8 cellular contexts compared by ENCODE assay signal in the genomic region with DNA sequence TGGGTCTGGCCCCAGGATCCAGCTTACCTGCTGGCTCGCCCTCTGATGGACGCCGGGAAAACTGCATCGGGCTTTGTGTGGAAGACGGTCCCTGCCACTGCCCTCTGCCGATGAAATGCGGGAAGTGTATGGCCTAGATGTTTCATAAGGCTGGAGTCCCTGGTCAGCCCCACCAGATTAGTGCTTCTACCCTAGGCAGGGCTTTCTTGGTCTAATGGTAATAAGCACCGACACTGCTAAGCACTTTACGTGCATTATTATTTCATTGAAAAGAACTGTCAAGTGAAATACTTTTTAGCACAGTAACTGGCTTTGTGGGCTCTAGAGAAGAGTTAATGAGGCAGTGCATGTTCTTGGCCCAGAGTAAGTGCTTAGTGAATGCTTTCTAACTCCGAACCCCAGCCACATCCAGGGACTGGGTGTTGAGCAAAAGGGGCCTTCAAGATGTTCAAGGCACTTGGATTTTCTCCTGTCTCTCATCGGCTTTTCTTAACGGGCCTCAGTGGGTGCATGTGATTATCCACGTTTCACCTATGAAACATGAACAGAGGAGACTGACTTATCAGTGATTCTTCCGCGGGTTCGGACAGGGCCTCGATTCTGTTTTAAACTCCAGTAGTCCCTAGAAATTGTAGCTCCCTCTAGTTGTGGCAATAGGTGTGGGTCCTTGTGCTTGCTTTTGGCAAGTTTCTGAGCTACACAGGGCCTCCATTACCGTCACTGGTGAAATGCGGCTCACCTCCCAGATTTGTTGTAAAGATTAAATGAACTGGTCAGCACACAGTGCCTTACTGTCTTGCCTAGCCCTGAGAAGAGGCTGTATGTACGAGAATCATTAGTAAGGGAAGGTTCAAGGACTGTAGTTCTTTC. TPM values are rescaled to one million over a fixed set of nuclear protein-coding genes. Genes with fewer than 3 reads are reported as not detected.
DNase-seq lines count a peak whose midpoint lies in the region; ATAC-seq, FAIRE-seq and TF ChIP-seq lines count a peak whose summit lies in the region.

No MANE protein-coding gene starts in this region.

- peak; percentile 69 to 91 (median 88) for DNase-seq in CD8-positive, alpha-beta T cell
- DNase-seq in GM20000 (ENCODE audit: low spot score): peak; percentile 85
- DNase-seq in activated CD8-positive, alpha-beta memory T cell treated with anti-CD3 and anti-CD28 coated beads, Interleukin-2, amount 50 U/mL, for 48 hours: peak; percentile 92
- peak; percentile 91 for DNase-seq in endothelial cell of umbilical vein (ENCODE audit: low read depth, low spot score)
- peak; percentile 95 for DNase-seq in mucosa of gallbladder (ENCODE audit: low spot score)
- peak; percentile 79 for DNase-seq in stimulated activated CD8-positive, alpha-beta memory T cell treated with anti-CD3 and anti-CD28 coated beads, Interleukin-4, amount 100 ng/mL, for 24 hours (ENCODE audit: low read depth)

- no peaks in the 10 kb centered on the region for H3K9me3 ChIP-seq in CD8-positive, alpha-beta T cell (ENCODE audit: low read length)
- H3K9me3 ChIP-seq in OCI-LY1 (ENCODE audit: low read length) (no peaks in the 10 kb centered on the region), endothelial cell of umbilical vein (replicated peaks; ENCODE audit: control insufficient read depth, insufficient read depth, low read length) (no peaks in the 10 kb centered on the region)

- no peaks in the 10 kb centered on the region for H3K27me3 ChIP-seq in CD8-positive, alpha-beta T cell (ENCODE audit: insufficient read depth, low read length)
- H3K27me3 ChIP-seq in OCI-LY1 (ENCODE audit: insufficient read depth, low read length) (no peaks in the 10 kb centered on the region), endothelial cell of umbilical vein (ENCODE audit: control insufficient read depth in 2 of 2, insufficient read depth in 2 of 2, low read length in 2 of 2) (no peaks in the 10 kb centered on the region)

- TF ChIP-seq CTCF in CD8-positive, alpha-beta T cell (IDR thresholded peaks at IDR 0.05): peak; percentile 99
- TF ChIP-seq CTCF in GM20000 (IDR thresholded peaks at IDR 0.05; ENCODE audit: extremely low read depth, missing control alignments) (peak; percentile 99), OCI-LY1 (IDR thresholded peaks at IDR 0.05; ENCODE audit: low read length) (peak; percentile 99), endothelial cell of umbilical vein (IDR thresholded peaks at IDR 0.05; ENCODE audit: extremely low read depth in 1 of 2, insufficient read depth in 1 of 2, low read depth in 1 of 2, low read length in 2 of 2) (peak; percentile 99 to 100)

- peak overlapping the region; percentile 13; the same call in 1 of the 2 replicates for H3K4me2 ChIP-seq in OCI-LY1 (ENCODE audit: low read length)
- no peak overlapping the region for H3K4me2 ChIP-seq in endothelial cell of umbilical vein (ENCODE audit: insufficient read depth, low read length)

- peaks cover 15% of the 10 kb centered on the region for H3K4me1 ChIP-seq in CD8-positive, alpha-beta T cell (ENCODE audit: insufficient read depth, low read length)
- H3K4me1 ChIP-seq in OCI-LY1 (ENCODE audit: insufficient read depth, low read length, severe bottlenecking) (peaks cover 61% of the 10 kb centered on the region), endothelial cell of umbilical vein (ENCODE audit: control insufficient read depth, extremely low read depth, insufficient read depth, low read length) (peaks cover 22% of the 10 kb centered on the region)

- no peaks in the 10 kb centered on the region; the same call in none of the 2 replicates for H3K79me2 ChIP-seq in OCI-LY1 (ENCODE audit: insufficient read depth, low read length)
- H3K79me2 ChIP-seq in endothelial cell of umbilical vein (ENCODE audit: control insufficient read depth, insufficient read depth, low read length): peaks cover 17% of the 10 kb centered on the region

- H3K9ac ChIP-seq in OCI-LY1 (ENCODE audit: low read length) (peak overlapping the region; percentile 24; the same call in 1 of the 2 replicates), endothelial cell of umbilical vein (replicated peaks; ENCODE audit: extremely low read depth, insufficient read depth, low read length) (no peak overlapping the region)

- H3K9me3 Mint-ChIP-seq in CD8-positive, alpha-beta T cell: no peaks in the 10 kb centered on the region

- no peak overlapping the region for H3K27ac Mint-ChIP-seq in CD8-positive, alpha-beta T cell

- H3K36me3 ChIP-seq in CD8-positive, alpha-beta T cell (ENCODE audit: insufficient read depth, low read length): peaks cover 3% of the 10 kb centered on the region
- peaks cover 69% of the 10 kb centered on the region for H3K36me3 ChIP-seq in OCI-LY1 (ENCODE audit: insufficient read depth, low read length)
- H3K36me3 ChIP-seq in endothelial cell of umbilical vein (ENCODE audit: control insufficient read depth in 2 of 2, extremely low read depth in 1 of 2, insufficient read depth in 2 of 2, low read length in 2 of 2): peaks cover 4 to 20% of the 10 kb centered on the region in 2 experiments

- no peak overlapping the region for H3K4me3 Mint-ChIP-seq in CD8-positive, alpha-beta T cell

- FAIRE-seq in endothelial cell of umbilical vein (lab: Jason Lieb, UNC): peak; percentile 98

- H3K4me1 Mint-ChIP-seq in CD8-positive, alpha-beta T cell (ENCODE audit: low read depth): peaks cover 16% of the 10 kb centered on the region

- intact Hi-C loops in CD8-positive, alpha-beta T cell (cut with DNase I, micrococcal nuclease): loop anchor here (1.0 to 2.0 kb wide), 3 partner anchors 23 to 104 kb away; no protein-coding TSS in a partner anchor
- intact Hi-C loops in endothelial cell of umbilical vein (cut with micrococcal nuclease): loop anchor here (1.0 kb wide), 2 partner anchors 23 to 103 kb away; no protein-coding TSS in a partner anchor

- BruUV-seq in endothelial cell of umbilical vein (replicated peaks; lab: Mats Ljungman, UMichigan): TSS peak; percentile 11

- peak; percentile 80 for TF ChIP-seq RAD21 in Ishikawa (IDR thresholded peaks at IDR 0.05; ENCODE audit: low read depth)

- ATAC-seq in CD8-positive, alpha-beta T cell: peak; percentile 93

- H3K4me3 ChIP-seq in CD8-positive, alpha-beta T cell (ENCODE audit: low read depth, low read length): no peak overlapping the region
- H3K4me3 ChIP-seq in OCI-LY1 (ENCODE audit: low read depth, low read length, poor library complexity, severe bottlenecking): no peak overlapping the region
- H3K4me3 ChIP-seq in endothelial cell of umbilical vein (replicated peaks in 1 of 3; ENCODE audit: insufficient read depth in 1 of 3, low read depth in 1 of 3, low read length in 3 of 3): no peak overlapping the region

- H2AFZ ChIP-seq in OCI-LY1 (ENCODE audit: low read length): no peak overlapping the region
- H2AFZ ChIP-seq in endothelial cell of umbilical vein (ENCODE audit: low read depth, low read length): no peak overlapping the region

- no peaks in the 10 kb centered on the region for H3K9me2 ChIP-seq in OCI-LY1 (ENCODE audit: low read depth, low read length)

- peaks cover 17% of the 10 kb centered on the region for H3K36me3 Mint-ChIP-seq in CD8-positive, alpha-beta T cell

- H3K9me1 ChIP-seq in endothelial cell of umbilical vein (replicated peaks; ENCODE audit: control insufficient read depth, extremely low read depth, insufficient read depth, low read length): no peaks in the 10 kb centered on the region

- no peaks in the 10 kb centered on the region for H3F3A ChIP-seq in OCI-LY1 (ENCODE audit: insufficient read depth, low read length)

- no peaks in the 10 kb centered on the region for H3K27me3 Mint-ChIP-seq in CD8-positive, alpha-beta T cell (ENCODE audit: low read depth)

- POLR2A ChIA-PET in CD8-positive, alpha-beta T cell (lab: Charles Lee): interaction anchor here (0.6 to 12.7 kb wide), 3 partner anchors 24 to 31 kb away, joined by 3 to 187 read pairs (median 7); partner anchors contain the start of genes NEK8, RPL23A and TLCD1
- POLR2A ChIA-PET in endothelial cell of umbilical vein (lab: Charles Lee): interaction anchor here (6.3 kb wide), 1 partner anchor 23 kb away, joined by 45 read pairs; the partner anchor contains the start of genes NEK8 and TLCD1

- no peaks in the 10 kb centered on the region for H4K20me1 ChIP-seq in OCI-LY1 (ENCODE audit: insufficient read depth, low read length)
- H4K20me1 ChIP-seq in endothelial cell of umbilical vein (replicated peaks; ENCODE audit: control insufficient read depth, extremely low read depth, insufficient read depth, low read length): no peaks in the 10 kb centered on the region

- no peak for TF ChIP-seq EP300 in Ishikawa (IDR thresholded peaks at IDR 0.05; ENCODE audit: borderline replicate concordance)

- no peak for TF ChIP-seq POLR2A in endothelial cell of umbilical vein (IDR thresholded peaks at IDR 0.05; ENCODE audit: low read depth, low read length)

- CTCF ChIA-PET in CD8-positive, alpha-beta T cell (lab: Charles Lee): interaction anchor here (0.6 to 15.9 kb wide), 26 partner anchors 9 to 430 kb away, joined by 3 to 532 read pairs (median 4); partner anchors contain the start of genes FLOT2, MYO18A, NEK8 and PROCA1
- CTCF ChIA-PET in endothelial cell of umbilical vein (lab: Charles Lee): interaction anchor here (0.6 to 16.6 kb wide), 26 partner anchors 11 to 367 kb away, joined by 3 to 602 read pairs (median 4); partner anchors contain the start of genes BLTP2, FAM222B, NEK8 and RPL23A

- H3K27ac ChIP-seq in CD8-positive, alpha-beta T cell (ENCODE audit: low read depth, low read length): no peak overlapping the region
- H3K27ac ChIP-seq in OCI-LY1 (ENCODE audit: low read depth, low read length, poor library complexity, severe bottlenecking) (peak overlapping the region; percentile 85), endothelial cell of umbilical vein (ENCODE audit: insufficient read depth, low read depth, low read length) (no peak overlapping the region)

- dilution Hi-C loops in endothelial cell of umbilical vein (cut with MboI; ENCODE audit: extremely low pct_ligation_motif_present, low sequenced_read_pairs): no loop called here

RNA-seq across cellular contexts. Expression of gene TRAF4, which starts 6.6 kb away (rescaled TPM):
- 100 to 1,000 TPM; 418 to 439 TPM for total RNA-seq in CD8-positive, alpha-beta T cell
- total RNA-seq in endothelial cell of umbilical vein (81.9 and 83.9 TPM in 2 replicates), mucosa of gallbladder (115 TPM)
- 79.5 and 97.3 TPM in 2 replicates for polyA plus RNA-seq in endothelial cell of umbilical vein
- 39.7 and 52.6 TPM in 2 replicates for polyA plus RNA-seq in endothelial cell of umbilical vein (2011; cell fraction: cytosol; rRNA removed)
- 159 and 165 TPM in 2 replicates for polyA plus RNA-seq in endothelial cell of umbilical vein (2011; cell fraction: nucleus; rRNA removed)
- 32.7 and 45.3 TPM in 2 replicates for polyA plus RNA-seq in endothelial cell of umbilical vein (2012)
- 44.3 and 58.8 TPM in 2 replicates for polyA minus RNA-seq in endothelial cell of umbilical vein
- polyA minus RNA-seq in endothelial cell of umbilical vein (2011; cell fraction: cytosol; rRNA and poly(A)+ RNA removed): 107 TPM
- 46.6 and 68.8 TPM in 2 replicates for polyA minus RNA-seq in endothelial cell of umbilical vein (2011; cell fraction: nucleus; rRNA and poly(A)+ RNA removed)

RNA-seq across cellular contexts. Expression of gene NEK8, which starts 21.8 kb away (rescaled TPM):
- 1 to 10 TPM; 3.4 to 3.6 TPM for total RNA-seq in CD8-positive, alpha-beta T cell
- 3.0 and 3.1 TPM in 2 replicates for total RNA-seq in endothelial cell of umbilical vein
- 3.2 and 3.6 TPM in 2 replicates for polyA plus RNA-seq in endothelial cell of umbilical vein
- polyA plus RNA-seq in endothelial cell of umbilical vein (2011; cell fraction: cytosol; rRNA removed): 2.5 TPM in 2 replicates
- polyA plus RNA-seq in endothelial cell of umbilical vein (2011; cell fraction: nucleus; rRNA removed): 9.8 and 10.0 TPM in 2 replicates
- 1.4 and 2.8 TPM in 2 replicates for polyA plus RNA-seq in endothelial cell of umbilical vein (2012)
- polyA minus RNA-seq in endothelial cell of umbilical vein: 8.2 and 12.0 TPM in 2 replicates
- 2.8 TPM for polyA minus RNA-seq in endothelial cell of umbilical vein (2011; cell fraction: cytosol; rRNA and poly(A)+ RNA removed)
- 3.2 and 5.9 TPM in 2 replicates for polyA minus RNA-seq in endothelial cell of umbilical vein (2011; cell fraction: nucleus; rRNA and poly(A)+ RNA removed)
- 8.1 TPM for total RNA-seq in mucosa of gallbladder

RNA-seq across cellular contexts. Expression of gene TLCD1, which starts 24.4 kb away (rescaled TPM):
- 1 to 10 TPM in 1 of 2 experiments, under 1 TPM in 1; 0.73 to 1.1 TPM for total RNA-seq in CD8-positive, alpha-beta T cell
- total RNA-seq in endothelial cell of umbilical vein (1.8 and 2.6 TPM in 2 replicates), mucosa of gallbladder (6.3 TPM)
- polyA plus RNA-seq in endothelial cell of umbilical vein: 6.8 and 8.1 TPM in 2 replicates
- 3.7 and 4.1 TPM in 2 replicates for polyA plus RNA-seq in endothelial cell of umbilical vein (2011; cell fraction: cytosol; rRNA removed)
- polyA plus RNA-seq in endothelial cell of umbilical vein (2011; cell fraction: nucleus; rRNA removed): 1.3 TPM in 2 replicates
- polyA plus RNA-seq in endothelial cell of umbilical vein (2012): 4.2 and 4.8 TPM in 2 replicates
- 4.9 and 10.5 TPM in 2 replicates for polyA minus RNA-seq in endothelial cell of umbilical vein
- 15.7 TPM for polyA minus RNA-seq in endothelial cell of umbilical vein (2011; cell fraction: cytosol; rRNA and poly(A)+ RNA removed)
- polyA minus RNA-seq in endothelial cell of umbilical vein (2011; cell fraction: nucleus; rRNA and poly(A)+ RNA removed): 2.3 and 3.2 TPM in 2 replicates

RNA-seq across cellular contexts. Expression of gene RPL23A, which starts 30.6 kb away (rescaled TPM):
- 1,000 to 10,000 TPM; 3,569 to 3,587 TPM for total RNA-seq in CD8-positive, alpha-beta T cell
- 1,554 and 1,573 TPM in 2 replicates for total RNA-seq in endothelial cell of umbilical vein
- 717 and 827 TPM in 2 replicates for polyA plus RNA-seq in endothelial cell of umbilical vein
- 993 and 1,226 TPM in 2 replicates for polyA plus RNA-seq in endothelial cell of umbilical vein (2011; cell fraction: cytosol; rRNA removed)
- 339 and 378 TPM in 2 replicates for polyA plus RNA-seq in endothelial cell of umbilical vein (2011; cell fraction: nucleus; rRNA removed)
- polyA plus RNA-seq in endothelial cell of umbilical vein (2012): 2,014 and 2,153 TPM in 2 replicates
- polyA minus RNA-seq in endothelial cell of umbilical vein: 684 and 801 TPM in 2 replicates
- polyA minus RNA-seq in endothelial cell of umbilical vein (2011; cell fraction: cytosol; rRNA and poly(A)+ RNA removed): 892 TPM
- 133 and 142 TPM in 2 replicates for polyA minus RNA-seq in endothelial cell of umbilical vein (2011; cell fraction: nucleus; rRNA and poly(A)+ RNA removed)
- 1,157 TPM for total RNA-seq in mucosa of gallbladder

RNA-seq across cellular contexts. Expression of gene RAB34, which starts 32.7 kb away (rescaled TPM):
- total RNA-seq in CD8-positive, alpha-beta T cell: 10 to 100 TPM; 13.9 to 14.1 TPM
- total RNA-seq in endothelial cell of umbilical vein: 62.3 and 87.1 TPM in 2 replicates
- 113 and 116 TPM in 2 replicates for polyA plus RNA-seq in endothelial cell of umbilical vein
- 104 and 108 TPM in 2 replicates for polyA plus RNA-seq in endothelial cell of umbilical vein (2011; cell fraction: cytosol; rRNA removed)
- polyA plus RNA-seq in endothelial cell of umbilical vein (2011; cell fraction: nucleus; rRNA removed): 104 and 112 TPM in 2 replicates
- 137 and 148 TPM in 2 replicates for polyA plus RNA-seq in endothelial cell of umbilical vein (2012)
- 83.4 and 110 TPM in 2 replicates for polyA minus RNA-seq in endothelial cell of umbilical vein
- polyA minus RNA-seq in endothelial cell of umbilical vein (2011; cell fraction: cytosol; rRNA and poly(A)+ RNA removed): 101 TPM
- polyA minus RNA-seq in endothelial cell of umbilical vein (2011; cell fraction: nucleus; rRNA and poly(A)+ RNA removed): 18.9 and 21.4 TPM in 2 replicates
- total RNA-seq in mucosa of gallbladder: 70.2 TPM
